9 cellular contexts compared by ENCODE assay signal in genomic region chr12:121789800-121790748, GRCh38. TPM values are rescaled to one million over a fixed set of nuclear protein-coding genes. Genes with fewer than 3 reads are reported as not detected.
A peak's percentile ranks its signal among the peaks of the same experiment; 100 is the strongest.
DNase-seq lines count a peak whose midpoint lies in the region; ATAC-seq, FAIRE-seq and TF ChIP-seq lines count a peak whose summit lies in the region.
"Had no signal": no experiment of that assay in that cellular context is flagged by ENCODE, and none has a peak within 500 bp of the region (broad histone marks: within the 10 kb centered on the region; RNA-seq: fewer than 3 reads in every experiment).

No MANE protein-coding gene starts in this region.

- no peaks in the 10 kb centered on the region for H3K79me2 ChIP-seq in mammary epithelial cell (ENCODE audit: insufficient read depth, low read length)

- intact Hi-C loops in MCF 10A (cut with micrococcal nuclease), result loop anchor here (10.0 kb wide), 2 partner anchors 235 to 405 kb away; partner anchors contain the start of gene BCL7A
- intact Hi-C loops in mammary epithelial cell (cut with micrococcal nuclease), result no loop called here

- no TSS peak for BruUV-seq in MCF 10A (replicated peaks; lab: Mats Ljungman, UMichigan)
- BruUV-seq in mammary epithelial cell (replicated peaks; lab: Mats Ljungman, UMichigan), result no TSS peak

- CTCF ChIA-PET in MCF 10A (lab: Yijun Ruan, JAX) (interaction anchor here (0.6 to 10.6 kb wide), 4 partner anchors 10 to 208 kb away, joined by 3 to 390 read pairs (median 152); partner anchors contain the start of gene SETD1B), mammary epithelial cell (lab: Charles Lee; ENCODE audit: low non-redundant PET) (no interaction called here)

- H3K9ac ChIP-seq in mammary epithelial cell (ENCODE audit: insufficient read depth, low read length), result no peak overlapping the region

- H3K27me3 Mint-ChIP-seq in MCF 10A (ENCODE audit: insufficient read depth, unreplicated experiment), result no peaks in the 10 kb centered on the region

- no peak for FAIRE-seq in small intestine (lab: Jason Lieb, UNC)

- no peaks in the 10 kb centered on the region for H3K9me3 Mint-ChIP-seq in MCF 10A (ENCODE audit: unreplicated experiment)

- H3K9me3 ChIP-seq in mammary epithelial cell (replicated peaks; ENCODE audit: insufficient read depth, low read length) (no peaks in the 10 kb centered on the region), small intestine (ENCODE audit: control insufficient read depth, low read depth) (no peaks in the 10 kb centered on the region)

- no peak overlapping the region for H3K27ac Mint-ChIP-seq in MCF 10A (ENCODE audit: low read depth, unreplicated experiment)

- peak; percentile 3 for ATAC-seq in esophagus mucosa

- dilution Hi-C loops in mammary epithelial cell (cut with HindIII; ENCODE audit: low sequenced_read_pairs), result loop anchor here (5.0 kb wide), 3 partner anchors 32 to 92 kb away; no protein-coding TSS in a partner anchor

- H3K4me3 ChIP-seq in mammary epithelial cell (replicated peaks in 1 of 3; ENCODE audit: insufficient read depth in 1 of 3, low read depth in 2 of 3, low read length in 3 of 3), result no peak overlapping the region
- H3K4me3 ChIP-seq in small intestine (ENCODE audit: low read depth in 1 of 2, low read length in 2 of 2), result peak overlapping the region in 1 of 2 donors; percentile 30

- no peak overlapping the region for H3K4me3 Mint-ChIP-seq in MCF 10A (ENCODE audit: unreplicated experiment)

- TF ChIP-seq CTCF in MCF 10A (IDR thresholded peaks at IDR 0.05; ENCODE audit: unreplicated experiment) (no peak), mammary epithelial cell (conservative IDR thresholded peaks at IDR 0.05 in 1 of 2, IDR thresholded peaks at IDR 0.05 in 1 of 2; ENCODE audit: extremely low read depth in 1 of 2, insufficient read depth in 1 of 2, low read depth in 1 of 2, low read length in 2 of 2) (no peak)

- peak; percentile 47 for DNase-seq in MCF 10A (ENCODE audit: unreplicated experiment)
- DNase-seq in mammary epithelial cell, result no peak
- DNase-seq in HT1080 (ENCODE audit: low read depth), result peak; percentile 91
- peak; percentile 73 to 86 for DNase-seq in activated CD4-positive, alpha-beta T cell treated with anti-CD3 and anti-CD28 coated beads, Interleukin-2, amount 50 U/mL, for 24 hours (ENCODE audit: low read depth in 1 of 2, low spot score in 1 of 2)
- peak; percentile 71 for DNase-seq in small intestine
- DNase-seq in NCI-H1048 (lab: John Stamatoyannopoulos, UW), result no peak
- no peak for DNase-seq in NCI-H524 treated with DMSO at 0.1 percent for 48 hours (lab: John Stamatoyannopoulos, UW)

- in situ Hi-C loops in mammary epithelial cell (cut with MboI; ENCODE audit: low sequenced_read_pairs in 2 of 2), result loop anchor here (10.0 kb wide), 2 partner anchors 95 to 105 kb away; no protein-coding TSS in a partner anchor

- no peak overlapping the region for H3K4me2 ChIP-seq in mammary epithelial cell (ENCODE audit: insufficient read depth, low read depth, low read length)

- peaks cover 14% of the 10 kb centered on the region for H3K36me3 Mint-ChIP-seq in MCF 10A (ENCODE audit: insufficient read depth, unreplicated experiment)

- H2AFZ ChIP-seq in mammary epithelial cell (ENCODE audit: low read depth, low read length), result no peak overlapping the region

- H3K4me1 ChIP-seq in mammary epithelial cell (ENCODE audit: insufficient read depth, low read length) (peaks cover 30% of the 10 kb centered on the region), small intestine (ENCODE audit: control insufficient read depth in 2 of 2, insufficient read depth in 1 of 2, low read depth in 1 of 2, low read length in 1 of 2) (peaks cover 0 to 5% of the 10 kb centered on the region in 2 donors)

- POLR2A ChIA-PET in MCF 10A (lab: Yijun Ruan, JAX), result interaction anchor here (9.2 to 13.9 kb wide), 2 partner anchors 7 to 18 kb away, joined by 167 to 344 read pairs; partner anchors contain the start of genes RHOF and SETD1B

- H3K27ac ChIP-seq in mammary epithelial cell (ENCODE audit: insufficient read depth, low read depth, low read length) (no peak overlapping the region), small intestine (ENCODE audit: low read depth in 1 of 2, low read length in 1 of 2) (peak overlapping the region; percentile 76 to 94)
- H3K27ac ChIP-seq: 22Rv1 had no signal

- H3K27me3 ChIP-seq in mammary epithelial cell (ENCODE audit: insufficient read depth, low read length), result no peaks in the 10 kb centered on the region
- no peaks in the 10 kb centered on the region for H3K27me3 ChIP-seq in small intestine (ENCODE audit: control insufficient read depth in 2 of 2, insufficient read depth in 2 of 2, low read length in 2 of 2)

- no peaks in the 10 kb centered on the region for H4K20me1 ChIP-seq in mammary epithelial cell (ENCODE audit: insufficient read depth, low read length)

- H3K36me3 ChIP-seq in mammary epithelial cell (ENCODE audit: insufficient read depth, low read length) (no peaks in the 10 kb centered on the region), small intestine (ENCODE audit: control insufficient read depth in 2 of 2, insufficient read depth in 2 of 2, low read length in 2 of 2) (no peaks in the 10 kb centered on the region)

- WGBS in mammary epithelial cell (ENCODE audit: low coverage, missing lambda C conversion rate), result 95% methylated on average over 22 of the region's 28 CpGs
- 54 to 85% (median 69%) methylated on average over 27 to 28 of the region's 28 CpGs for WGBS in small intestine, 3 donors

- H3K4me1 Mint-ChIP-seq in MCF 10A (ENCODE audit: insufficient read depth, unreplicated experiment), result peaks cover 44% of the 10 kb centered on the region

RNA-seq across cellular contexts. Expression of gene RHOF, which starts 3.4 kb away (rescaled TPM):
- total RNA-seq in MCF 10A (2022), result 9.5 and 11.6 TPM in 2 replicates
- total RNA-seq in mammary epithelial cell, result 1 to 10 TPM; 4.4 to 6.2 TPM
- polyA plus RNA-seq in mammary epithelial cell, result 1.4 TPM
- polyA minus RNA-seq in mammary epithelial cell, result 0.26 TPM
- 31.4 and 39.9 TPM in 2 replicates for total RNA-seq in HT1080 (2014; rRNA removed; shearing (Covaris generic))
- 45.1 and 53.0 TPM in 2 replicates for polyA plus RNA-seq in HT1080 (2015; cell fraction: cytosol; rRNA removed)
- polyA plus RNA-seq in HT1080 (2015; cell fraction: nucleus; rRNA removed), result 29.1 and 33.7 TPM in 2 replicates
- total RNA-seq in esophagus mucosa, result 5.9 TPM
- 10 to 100 TPM; 13.3 to 75.9 (median 44.5) TPM for polyA plus RNA-seq in small intestine

RNA-seq across cellular contexts. Expression of gene SETD1B, which starts 13.7 kb away (rescaled TPM):
- total RNA-seq in MCF 10A (2022) (19.7 and 19.9 TPM in 2 replicates), mammary epithelial cell (10 to 100 TPM in 1 of 2 donors, 1 to 10 TPM in 1; 4.3 to 16.0 TPM), esophagus mucosa (16.3 TPM)
- polyA plus RNA-seq in mammary epithelial cell (0.94 TPM), small intestine (1 to 10 TPM; 3.6 to 9.4 (median 3.8) TPM)
- 5.4 TPM for polyA minus RNA-seq in mammary epithelial cell
- 2.8 and 5.0 TPM in 2 replicates for total RNA-seq in HT1080 (2014; rRNA removed; shearing (Covaris generic))
- 5.2 and 5.4 TPM in 2 replicates for polyA plus RNA-seq in HT1080 (2015; cell fraction: cytosol; rRNA removed)
- 11.5 and 12.0 TPM in 2 replicates for polyA plus RNA-seq in HT1080 (2015; cell fraction: nucleus; rRNA removed)

Comparison
In these comparisons a context has a peak if more than half of its experiments do, and no peak if none do; other contexts are left out.
1. DNase-seq: peak in MCF 10A (single experiment), HT1080 (single experiment), activated CD4-positive, alpha-beta T cell treated with anti-CD3 and anti-CD28 coated beads, Interleukin-2, amount 50 U/mL, for 24 hours (2 of 2) and small intestine (single experiment); none in mammary epithelial cell (single experiment), NCI-H1048 (single experiment) and NCI-H524 treated with DMSO at 0.1 percent for 48 hours (single experiment).